In genomic region chr1:108000620-108001105, GRCh38 we compare ENCODE assay signal across 1 cellular context.
TF ChIP-seq lines count a peak whose summit lies in the region.

No MANE protein-coding gene starts in this region.

TF ChIP-seq in endothelial cell of umbilical vein, 7 proteins besides CTCF, POLR2A, EP300 and RAD21:
- TF ChIP-seq, protein P1, sequence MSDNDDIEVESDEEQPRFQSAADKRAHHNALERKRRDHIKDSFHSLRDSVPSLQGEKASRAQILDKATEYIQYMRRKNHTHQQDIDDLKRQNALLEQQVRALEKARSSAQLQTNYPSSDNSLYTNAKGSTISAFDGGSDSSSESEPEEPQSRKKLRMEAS (IDR thresholded peaks at IDR 0.05; ENCODE audit: insufficient read depth, insufficient read length), result no peak
- TF ChIP-seq POLR2AphosphoS5 (IDR thresholded peaks at IDR 0.05; ENCODE audit: insufficient read depth, low read depth, low read length) (no peak), GATA2 (IDR thresholded peaks at IDR 0.05; ENCODE audit: insufficient read depth, insufficient read length, low read depth, low read length) (no peak), FOS (IDR thresholded peaks at IDR 0.05; ENCODE audit: borderline replicate concordance, insufficient read depth, low read length) (no peak), EZH2 (IDR thresholded peaks at IDR 0.05; ENCODE audit: borderline replicate concordance, low read depth, low read length, severe bottlenecking) (no peak), JUN (IDR thresholded peaks at IDR 0.05; ENCODE audit: borderline replicate concordance, insufficient read depth, insufficient read length, low read depth) (no peak), MYC (IDR thresholded peaks at IDR 0.05; ENCODE audit: low read depth, low read length) (no peak)
